ENCODE assay signal across 8 cellular contexts in the genomic region with DNA sequence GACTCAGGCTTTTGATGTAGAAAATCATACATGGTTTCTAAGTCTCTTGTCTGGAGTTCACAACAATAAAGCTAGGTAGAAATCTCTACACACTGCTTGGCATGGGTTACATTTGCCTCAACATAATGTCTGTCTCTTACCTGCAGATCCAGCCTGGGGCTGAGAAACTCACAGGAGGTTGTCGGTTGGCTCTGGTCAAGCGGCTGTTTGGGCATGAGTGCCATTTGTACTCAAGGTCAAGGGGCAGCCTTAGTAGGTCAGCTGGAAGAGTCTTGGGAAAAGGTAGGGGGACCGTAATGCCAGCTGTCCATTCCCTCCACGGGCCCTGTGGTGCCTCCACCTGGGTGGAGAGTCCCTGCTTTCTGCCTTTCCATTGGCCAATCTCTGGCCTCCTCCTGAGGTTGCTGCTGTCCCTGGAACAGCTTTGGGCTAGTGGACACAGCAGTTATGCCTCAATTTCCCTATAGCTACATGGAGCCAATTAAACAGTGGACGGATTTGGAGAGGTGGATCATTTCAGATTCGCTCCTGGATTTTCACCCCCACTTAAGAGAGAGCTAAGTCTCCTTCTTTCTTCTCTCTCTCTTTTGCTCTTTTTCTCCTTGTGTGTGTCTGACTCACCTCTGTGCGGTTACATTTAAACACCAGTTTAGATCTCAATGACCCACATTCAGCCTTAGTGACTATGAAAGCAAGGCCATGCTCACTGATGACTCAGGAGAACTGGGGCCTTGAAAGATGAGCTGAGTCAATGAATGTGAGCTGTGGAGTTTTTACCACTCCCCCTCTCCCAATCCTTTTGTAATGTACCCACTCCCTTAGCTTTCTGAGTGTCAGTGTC.
A peak's percentile ranks its signal among the peaks of the same experiment; 100 is the strongest.
DNase-seq lines count a peak whose midpoint lies in the region; ATAC-seq and TF ChIP-seq lines count a peak whose summit lies in the region.

No MANE protein-coding gene starts in this region.

- DNase-seq in heart right ventricle (no peak), Right ventricle myocardium superior (no peak), fibroblast of pulmonary artery (ENCODE audit: low read depth) (peak; percentile 98), spleen (no peak)
- peak; percentile 60 for DNase-seq in activated CD4-positive, alpha-beta T cell treated with anti-CD3 and anti-CD28 coated beads for 48 hours

- WGBS in heart right ventricle, 2 donors, result 95 to 96% methylated on average over 7 of the region's 7 CpGs
- WGBS in spleen, 5 donors, result 84 to 91% (median 90%) methylated on average over 3 to 7 of the region's 7 CpGs

- no peak overlapping the region for H3K4me3 ChIP-seq in heart right ventricle
- no peak overlapping the region for H3K4me3 ChIP-seq in fibroblast of pulmonary artery (replicated peaks; ENCODE audit: low read depth, low read length)
- no peak overlapping the region for H3K4me3 ChIP-seq in spleen

- intact Hi-C loops in heart right ventricle (cut with DNase I), result loop anchor here in 6 of 10 donors (5.0 to 10.0 kb wide), 6 partner anchors 85 to 162 kb away; partner anchors contain the start of gene HIF1A (in 2 of the 6)
- intact Hi-C loops in Right ventricle myocardium superior (cut with DNase I), result no loop called here
- intact Hi-C loops in spleen (cut with DNase I; ENCODE audit: low total_unique reads), result no loop called here

- TF ChIP-seq POLR2A in spleen (IDR thresholded peaks at IDR 0.05), result no peak

- ATAC-seq in heart right ventricle, result no peak
- ATAC-seq in Right ventricle myocardium superior (ENCODE audit: poor library complexity), result no peak
- ATAC-seq in GM21528 (IDR thresholded peaks at IDR 0.05; ENCODE audit: low FRiP score, unreplicated experiment), result no peak
- ATAC-seq in GM18870 (IDR thresholded peaks at IDR 0.05; ENCODE audit: unreplicated experiment), result no peak
- no peak for ATAC-seq in GM21447 (IDR thresholded peaks at IDR 0.05; ENCODE audit: unreplicated experiment)

- TF ChIP-seq CTCF in heart right ventricle (IDR thresholded peaks at IDR 0.05) (no peak), fibroblast of pulmonary artery (IDR thresholded peaks at IDR 0.05; ENCODE audit: low read length, missing control alignments) (no peak), spleen (IDR thresholded peaks at IDR 0.05 in 8 of 11, conservative IDR thresholded peaks at IDR 0.05 in 3 of 11) (no peak)

- no peaks in the 10 kb centered on the region for H3K36me3 ChIP-seq in heart right ventricle
- H3K36me3 ChIP-seq in spleen, result no peaks in the 10 kb centered on the region

- H3K27me3 ChIP-seq in heart right ventricle (no peaks in the 10 kb centered on the region), spleen (replicated peaks in 1 of 7) (no peaks in the 10 kb centered on the region)

- no peaks in the 10 kb centered on the region for H3K9me3 ChIP-seq in heart right ventricle
- H3K9me3 ChIP-seq in spleen, result no peaks in the 10 kb centered on the region

- peak overlapping the region in 9 of 10 donors; percentile 61 to 93 (median 81) for H3K27ac ChIP-seq in heart right ventricle
- H3K27ac ChIP-seq in spleen, result peak overlapping the region in 7 of 8 donors; percentile 63 to 89 (median 81)

- H3K4me1 ChIP-seq in heart right ventricle (peaks cover 9 to 80% (median 41%) of the 10 kb centered on the region in 9 donors), spleen (peaks cover 0 to 70% (median 32%) of the 10 kb centered on the region in 6 donors)

Comparison
In these comparisons a context has a peak if more than half of its experiments do, and no peak if none do; other contexts are left out.
1. intact Hi-C loops: an anchor here in heart right ventricle (5.0 to 10.0 kb wide); none called in Right ventricle myocardium superior and spleen.
2. DNase-seq: peak in activated CD4-positive, alpha-beta T cell treated with anti-CD3 and anti-CD28 coated beads for 48 hours (single experiment) and fibroblast of pulmonary artery (single experiment); none in heart right ventricle (0 of 2), Right ventricle myocardium superior (single experiment) and spleen (single experiment).